ENCODE assay signal across 8 cellular contexts in the genomic region with DNA sequence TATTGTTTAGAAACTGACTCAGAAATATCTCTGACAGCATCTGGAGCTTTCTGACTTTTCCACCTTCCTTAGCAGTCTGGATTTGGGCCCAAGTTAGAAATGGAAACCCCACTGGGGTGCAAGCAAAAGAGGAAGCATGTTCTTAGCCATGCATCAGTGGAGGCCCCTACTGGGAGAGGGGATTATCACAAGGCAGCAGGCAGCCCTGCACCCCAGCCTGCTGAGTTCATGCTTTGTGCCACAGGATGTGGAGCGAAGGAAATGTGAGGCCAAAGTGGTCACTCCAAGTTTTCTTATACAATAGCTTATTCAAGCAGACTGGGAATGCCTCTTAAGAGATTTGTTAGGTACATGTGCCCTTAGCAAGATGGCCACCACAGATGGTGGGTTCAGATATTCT.
DNase-seq lines count a peak whose midpoint lies in the region; ATAC-seq and TF ChIP-seq lines count a peak whose summit lies in the region.

No MANE protein-coding gene starts in this region.

- H3K9me3 ChIP-seq in psoas muscle (no peaks in the 10 kb centered on the region), mucosa of descending colon (no peaks in the 10 kb centered on the region)

- H3K4me1 ChIP-seq in psoas muscle (no peaks in the 10 kb centered on the region), mucosa of descending colon (ENCODE audit: low read depth) (no peaks in the 10 kb centered on the region)

- TF ChIP-seq CTCF in psoas muscle (IDR thresholded peaks at IDR 0.05) (no peak), mucosa of descending colon (IDR thresholded peaks at IDR 0.05) (no peak)

- ATAC-seq in GM21619 (IDR thresholded peaks at IDR 0.05; ENCODE audit: unreplicated experiment) (peak; percentile 61), psoas muscle (no peak), HG03135 (IDR thresholded peaks at IDR 0.05; ENCODE audit: unreplicated experiment) (no peak), mucosa of descending colon (no peak), GM21786 (IDR thresholded peaks at IDR 0.05; ENCODE audit: unreplicated experiment) (no peak)

- 71 to 89% (median 88%) methylated on average over 1 of the region's 1 CpG for WGBS in psoas muscle, 3 donors

- no peak overlapping the region for H3K4me3 ChIP-seq in psoas muscle
- H3K4me3 ChIP-seq in mucosa of descending colon: no peak overlapping the region

- no peaks in the 10 kb centered on the region for H3K36me3 ChIP-seq in psoas muscle (ENCODE audit: insufficient read depth in 1 of 2, low read depth in 1 of 2)
- no peaks in the 10 kb centered on the region for H3K36me3 ChIP-seq in mucosa of descending colon (ENCODE audit: low read depth)

- intact Hi-C loops in psoas muscle (cut with DNase I): no loop called here
- intact Hi-C loops in mucosa of descending colon (cut with DNase I, micrococcal nuclease): no loop called here

- no peak overlapping the region for H3K27ac ChIP-seq in psoas muscle

- no peaks in the 10 kb centered on the region for H3K27me3 ChIP-seq in psoas muscle (ENCODE audit: insufficient read depth in 3 of 3, low read length in 2 of 3)

- DNase-seq in EL (peak; percentile 50), NCI-H774 (lab: John Stamatoyannopoulos, UW) (peak; percentile 18), glomerular endothelial cell (ENCODE audit: extremely low read depth, low read depth, low spot score) (peak; percentile 73), psoas muscle (no peak), mucosa of descending colon (no peak)

Comparison
In these comparisons a context has a peak if more than half of its experiments do, and no peak if none do; other contexts are left out.
1. DNase-seq: peak in EL (single experiment), NCI-H774 (single experiment) and glomerular endothelial cell (single experiment); none in psoas muscle (0 of 2) and mucosa of descending colon (0 of 3).